ENCODE assay signal across 1 cellular context in genomic region chr10:131946321-131946751, GRCh38.
A peak's percentile ranks its signal among the peaks of the same experiment; 100 is the strongest.
TF ChIP-seq lines count a peak whose summit lies in the region.

No MANE protein-coding gene starts in this region.

TF ChIP-seq in SK-N-SH, 30 proteins besides CTCF, POLR2A, EP300 and RAD21 (continued from another document):
- TF ChIP-seq REST (IDR thresholded peaks at IDR 0.05; ENCODE audit: low read depth, low read length) (no peak), NFIC (IDR thresholded peaks at IDR 0.05; ENCODE audit: borderline replicate concordance) (0 out of 2 replicates have a peak, but pooled peaks have one; percentile 20), FOXJ3 (CRISPR knock-in tag; IDR thresholded peaks at IDR 0.05) (no peak), YY1 (IDR thresholded peaks at IDR 0.05; ENCODE audit: low read depth) (no peak), RCOR1 (IDR thresholded peaks at IDR 0.05; ENCODE audit: low read length) (no peak), USF2 (IDR thresholded peaks at IDR 0.05; ENCODE audit: borderline replicate concordance, low read depth, low read length) (no peak), RXRA (IDR thresholded peaks at IDR 0.05; ENCODE audit: borderline replicate concordance, low read depth) (no peak), GABPA (IDR thresholded peaks at IDR 0.05; ENCODE audit: low read depth) (no peak), RFX5 (IDR thresholded peaks at IDR 0.05; ENCODE audit: low read length) (no peak), MEF2A (IDR thresholded peaks at IDR 0.05; ENCODE audit: borderline replicate concordance, low read depth) (no peak), FOXM1 (IDR thresholded peaks at IDR 0.05; ENCODE audit: low read depth) (no peak), JUND (IDR thresholded peaks at IDR 0.05) (peak; percentile 42; the same call in 1 of the 2 replicates), TCF12 (IDR thresholded peaks at IDR 0.05) (peak; percentile 38; the same call in 1 of the 2 replicates), SIN3A (IDR thresholded peaks at IDR 0.05; ENCODE audit: borderline replicate concordance, low read depth, low read length) (no peak), MXI1 (IDR thresholded peaks at IDR 0.05; ENCODE audit: low read depth, low read length) (no peak), TEAD4 (IDR thresholded peaks at IDR 0.05; ENCODE audit: borderline replicate concordance, insufficient read depth) (no peak), PBX3 (IDR thresholded peaks at IDR 0.05) (peak; percentile 77), EZH2phosphoT487 (IDR thresholded peaks at IDR 0.05; ENCODE audit: borderline replicate concordance, low read depth) (no peak), GATA2 (CRISPR knock-in tag; IDR thresholded peaks at IDR 0.05) (no peak), CHD2 (IDR thresholded peaks at IDR 0.05; ENCODE audit: low read length, partially characterized antibody) (no peak), IRF3 (IDR thresholded peaks at IDR 0.05; ENCODE audit: low read depth, low read length) (no peak), NRF1 (IDR thresholded peaks at IDR 0.05; ENCODE audit: low read depth, low read length) (no peak), FOSL2 (IDR thresholded peaks at IDR 0.05; ENCODE audit: borderline replicate concordance, low read depth) (peak; percentile 26; the same call in 1 of the 2 replicates), SMC3 (IDR thresholded peaks at IDR 0.05; ENCODE audit: low read depth, low read length) (no peak), POLR2AphosphoS5 (IDR thresholded peaks at IDR 0.05; ENCODE audit: low read depth, low read length) (no peak), TAF1 (IDR thresholded peaks at IDR 0.05; ENCODE audit: borderline replicate concordance, low read depth, low read length) (no peak), USF1 (IDR thresholded peaks at IDR 0.05; ENCODE audit: borderline replicate concordance, low read depth) (no peak)
